In genomic region chr20:57748601-57749130, GRCh38 we compare ENCODE assay signal across 8 cellular contexts. TPM values are rescaled to one million over a fixed set of nuclear protein-coding genes. Genes with fewer than 3 reads are reported as not detected.
DNase-seq lines count a peak whose midpoint lies in the region; ATAC-seq, FAIRE-seq and TF ChIP-seq lines count a peak whose summit lies in the region.

No MANE protein-coding gene starts in this region.

- 8 to 17% methylated on average over 29 of the region's 29 CpGs for WGBS in pancreas, 2 donors
- WGBS in thymus = 2% methylated on average over 29 of the region's 29 CpGs

- H3K9me3 ChIP-seq in pancreas (no peaks in the 10 kb centered on the region), thymus (ENCODE audit: control insufficient read depth) (peaks cover 2% of the 10 kb centered on the region)

- FAIRE-seq in frontal cortex (lab: Jason Lieb, UNC) (no peak), pancreas (lab: Jason Lieb, UNC) (no peak)

- peaks cover 0 to 15% (median 10%) of the 10 kb centered on the region in 3 donors for H3K4me1 ChIP-seq in pancreas
- no peaks in the 10 kb centered on the region for H3K4me1 ChIP-seq in thymus (ENCODE audit: control insufficient read depth, insufficient read depth, low read length)

- DNase-seq in DMS153 treated with DMSO at 0.1 percent for 48 hours (lab: John Stamatoyannopoulos, UW; ENCODE audit: unreplicated experiment) (peak; percentile 58), HK-2 (ENCODE audit: unreplicated experiment) (peak; percentile 99), RKO (ENCODE audit: low spot score) (peak; percentile 47), frontal cortex (ENCODE audit: low spot score in 2 of 2) (peak; percentile 47 to 83), pancreas (peak; percentile 59 to 89 (median 72)), NCI-H510A treated with DMSO at 0.1 percent for 48 hours (lab: John Stamatoyannopoulos, UW) (no peak)
- peak; percentile 82 for DNase-seq in activated effector memory CD4-positive, alpha-beta T cell treated with anti-CD3 and anti-CD28 coated beads, Interleukin-2, amount 50 U/mL, for 16 hours

- H3K27ac ChIP-seq in pancreas = peak overlapping the region in 2 of 4 donors; percentile 60 to 71
- H3K27ac ChIP-seq in thymus (ENCODE audit: low read depth) = no peak overlapping the region

- H3K27me3 ChIP-seq in pancreas (no peaks in the 10 kb centered on the region), thymus (ENCODE audit: control insufficient read depth, insufficient read depth) (peaks cover 4% of the 10 kb centered on the region)

- ATAC-seq in pancreas = peak; percentile 78 to 85 (median 80)

- no peak for TF ChIP-seq CTCF in pancreas (IDR thresholded peaks at IDR 0.05)

- H3K4me3 ChIP-seq in pancreas (peak overlapping the region in 2 of 4 donors; percentile 17 to 28), thymus (ENCODE audit: low read length) (peak overlapping the region; percentile 8)

- intact Hi-C loops in pancreas (cut with DNase I) = no loop called here

- no peaks in the 10 kb centered on the region for H3K36me3 ChIP-seq in pancreas
- H3K36me3 ChIP-seq in thymus (ENCODE audit: control insufficient read depth, insufficient read depth) = no peaks in the 10 kb centered on the region

RNA-seq across cellular contexts. Expression of gene PMEPA1, which starts 38.9 kb away (rescaled TPM):
- total RNA-seq in frontal cortex (6.1 TPM), pancreas (10 to 100 TPM; 24.8 to 98.2 (median 33.6) TPM)
- polyA plus RNA-seq in pancreas (10 to 100 TPM; 28.4 to 45.5 TPM), thymus (5.1 TPM)
